Comparison of ENCODE assay signal across 22 cellular contexts in genomic region chr15:66891776-66892175, GRCh38.
A peak's percentile ranks its signal among the peaks of the same experiment; 100 is the strongest.
DNase-seq lines count a peak whose midpoint lies in the region; ATAC-seq and TF ChIP-seq lines count a peak whose summit lies in the region.
"Had no signal": no experiment of that assay in that cellular context is flagged by ENCODE, and none has a peak within 500 bp of the region (broad histone marks: within the 10 kb centered on the region; RNA-seq: fewer than 3 reads in every experiment).

No MANE protein-coding gene starts in this region.

- H3K9me2 ChIP-seq in SK-N-SH = no peaks in the 10 kb centered on the region

- H3K27me3 Mint-ChIP-seq in activated CD4-positive, alpha-beta memory T cell treated with anti-CD3 and anti-CD28 coated beads for 36 hours = peaks cover 10% of the 10 kb centered on the region

- H3K27ac ChIP-seq in left ventricle myocardium inferior (replicated peaks) = peak overlapping the region; percentile 9
- H3K27ac ChIP-seq in SK-N-SH (ENCODE audit: low read depth in 2 of 2, low read length in 1 of 2) = no peak overlapping the region
- no peak overlapping the region for H3K27ac ChIP-seq in testis
- H3K27ac ChIP-seq: BLaER1, GM23248, HL-60 had no signal

- TF ChIP-seq EP300 in SK-N-SH (IDR thresholded peaks at IDR 0.05; ENCODE audit: borderline replicate concordance in 1 of 2, low read depth in 1 of 2, low read length in 1 of 2) = peak in 1 of 2 experiments; percentile 45; a peak in 1 of 4 replicates

- H4K20me1 ChIP-seq in SK-N-SH (ENCODE audit: insufficient read depth) = no peaks in the 10 kb centered on the region
- H4K20me1 ChIP-seq: BLaER1 had no signal

- no peaks in the 10 kb centered on the region for H3K79me2 ChIP-seq in SK-N-SH (ENCODE audit: insufficient read depth)

- H2AFZ ChIP-seq in SK-N-SH (ENCODE audit: low read depth) = no peak overlapping the region
- H2AFZ ChIP-seq: GM23248 had no signal

- H3K4me1 Mint-ChIP-seq in activated CD4-positive, alpha-beta memory T cell treated with anti-CD3 and anti-CD28 coated beads for 36 hours (ENCODE audit: low read depth) = peaks cover 4% of the 10 kb centered on the region

- peaks cover 33% of the 10 kb centered on the region for H3K4me1 ChIP-seq in left ventricle myocardium inferior
- H3K4me1 ChIP-seq in SK-N-SH (ENCODE audit: control insufficient read depth in 1 of 2, insufficient read depth in 2 of 2, low read depth in 1 of 2, low read length in 1 of 2) = peaks cover 4 to 7% of the 10 kb centered on the region in 2 experiments; a peak in 2 of 4 replicates
- no peaks in the 10 kb centered on the region for H3K4me1 ChIP-seq in testis
- H3K4me1 ChIP-seq: BLaER1, HAP-1 had no signal

- TF ChIP-seq CTCF in left ventricle myocardium inferior (IDR thresholded peaks at IDR 0.05; ENCODE audit: borderline replicate concordance) (no peak), SK-N-SH (IDR thresholded peaks at IDR 0.05) (no peak), fibroblast of the aortic adventitia (IDR thresholded peaks at IDR 0.05; ENCODE audit: insufficient read depth, low read length) (no peak), testis (IDR thresholded peaks at IDR 0.05) (no peak)

- intact Hi-C loops in left ventricle myocardium inferior (cut with micrococcal nuclease) = no loop called here
- intact Hi-C loops in left cardiac atrium (cut with DNase I) = no loop called here
- intact Hi-C loops in testis (cut with DNase I; ENCODE audit: low total_unique reads) = no loop called here
- intact Hi-C loops in activated CD4-positive, alpha-beta memory T cell treated with anti-CD3 and anti-CD28 coated beads for 36 hours (cut with micrococcal nuclease) = no loop called here

- CTCF ChIA-PET in SK-N-SH (lab: Yijun Ruan, JAX) = no interaction called here
- CTCF ChIA-PET in activated CD4-positive, alpha-beta memory T cell treated with anti-CD3 and anti-CD28 coated beads for 36 hours (lab: Charles Lee) = interaction anchor here (1.5 kb wide), 1 partner anchor 11 kb away, joined by 9 read pairs; no protein-coding TSS in a partner anchor

- H3K27ac Mint-ChIP-seq in activated CD4-positive, alpha-beta memory T cell treated with anti-CD3 and anti-CD28 coated beads for 36 hours = no peak overlapping the region
- H3K27ac Mint-ChIP-seq: CD8-positive, alpha-beta T cell; IgD-negative memory B cell had no signal

- DNase-seq in left ventricle myocardium inferior (no peak), left cardiac atrium (no peak), SK-N-SH (no peak), fibroblast of the aortic adventitia (ENCODE audit: low read depth) (peak; percentile 63), testis (peak; percentile 10), SKM-1 treated with dmso at 0.1 percent for 144 hours (lab: John Stamatoyannopoulos, UW; ENCODE audit: unreplicated experiment) (no peak)
- no peak for DNase-seq in activated CD4-positive, alpha-beta memory T cell treated with anti-CD3 and anti-CD28 coated beads for 36 hours
- DNase-seq: DMS79 treated with DMSO at 0.1 percent for 48 hours, Kasumi-1, MM.1S, NCI-H1092 treated with DMSO at 0.1 percent for 48 hours, NCI-H1694, NCI-H2081 treated with DMSO at 0.1 percent for 48 hours, NCI-H446 treated with DMSO at 0.1 percent for 48 hours, Right ventricle myocardium superior had no signal

- H3F3A ChIP-seq in SK-N-SH (replicated peaks; ENCODE audit: insufficient read depth) = no peaks in the 10 kb centered on the region

- ATAC-seq in left cardiac atrium (no peak), GM18520 (IDR thresholded peaks at IDR 0.05; ENCODE audit: unreplicated experiment) (no peak)
- ATAC-seq: CD8-positive, alpha-beta T cell had no signal

- POLR2A ChIA-PET in SK-N-SH (lab: Yijun Ruan, JAX) = no interaction called here
- POLR2A ChIA-PET in activated CD4-positive, alpha-beta memory T cell treated with anti-CD3 and anti-CD28 coated beads for 36 hours (lab: Charles Lee) = no interaction called here

- TF ChIP-seq RAD21 in SK-N-SH (IDR thresholded peaks at IDR 0.05; ENCODE audit: low read length) = no peak

- peaks cover 13% of the 10 kb centered on the region for H3K9me3 Mint-ChIP-seq in activated CD4-positive, alpha-beta memory T cell treated with anti-CD3 and anti-CD28 coated beads for 36 hours

- peaks cover 2% of the 10 kb centered on the region for H3K36me3 Mint-ChIP-seq in activated CD4-positive, alpha-beta memory T cell treated with anti-CD3 and anti-CD28 coated beads for 36 hours
- H3K36me3 Mint-ChIP-seq: CD8-positive, alpha-beta T cell; IgD-negative memory B cell had no signal

- no peak for TF ChIP-seq POLR2A in testis (IDR thresholded peaks at IDR 0.05)

- H3K4me3 ChIP-seq in left ventricle myocardium inferior (no peak overlapping the region), SK-N-SH (ENCODE audit: low read depth in 2 of 2, low read length in 1 of 2) (no peak overlapping the region), fibroblast of the aortic adventitia (ENCODE audit: low read depth, low read length) (no peak overlapping the region), testis (no peak overlapping the region)
- H3K4me3 ChIP-seq: BLaER1, GM23248, HAP-1 had no signal

- no peak overlapping the region for H3K4me2 ChIP-seq in SK-N-SH
- H3K4me2 ChIP-seq: BLaER1 had no signal

- H3K27me3 ChIP-seq in left ventricle myocardium inferior (ENCODE audit: low read depth) (no peaks in the 10 kb centered on the region), SK-N-SH (ENCODE audit: insufficient read depth) (no peaks in the 10 kb centered on the region), testis (no peaks in the 10 kb centered on the region)
- H3K27me3 ChIP-seq: BLaER1 had no signal

- 51% methylated on average over 2 of the region's 2 CpGs for WGBS in SK-N-SH (ENCODE audit: low lambda C conversion rate)
- WGBS in testis, 2 donors = 51 to 57% methylated on average over 2 of the region's 2 CpGs

- H3K4me3 Mint-ChIP-seq in activated CD4-positive, alpha-beta memory T cell treated with anti-CD3 and anti-CD28 coated beads for 36 hours = no peak overlapping the region
- H3K4me3 Mint-ChIP-seq: CD8-positive, alpha-beta T cell; IgD-negative memory B cell had no signal

- no peak overlapping the region for H3K9ac ChIP-seq in SK-N-SH
- H3K9ac ChIP-seq: BLaER1, GM23248 had no signal

- H3K36me3 ChIP-seq in left ventricle myocardium inferior (no peaks in the 10 kb centered on the region), SK-N-SH (replicated peaks in 1 of 2; ENCODE audit: control insufficient read depth in 1 of 2, insufficient read depth in 2 of 2, low read length in 1 of 2) (peaks cover 0 to 7% of the 10 kb centered on the region in 2 experiments), testis (ENCODE audit: low read depth, missing control alignments) (no peaks in the 10 kb centered on the region)
- H3K36me3 ChIP-seq: BLaER1, HAP-1 had no signal

- H3K9me3 ChIP-seq in left ventricle myocardium inferior (replicated peaks) = peaks cover 17% of the 10 kb centered on the region
- H3K9me3 ChIP-seq in SK-N-SH = no peaks in the 10 kb centered on the region; the same call in 1 of the 2 replicates
- H3K9me3 ChIP-seq in testis = no peaks in the 10 kb centered on the region
- H3K9me3 ChIP-seq: HAP-1 had no signal

TF ChIP-seq in SK-N-SH, 30 proteins besides CTCF, POLR2A, EP300 and RAD21:
- TF ChIP-seq NRF1 (IDR thresholded peaks at IDR 0.05; ENCODE audit: low read depth, low read length) (no peak), GATA2 (CRISPR knock-in tag; IDR thresholded peaks at IDR 0.05) (peak; percentile 46; the same call in 1 of the 2 replicates), FOXM1 (IDR thresholded peaks at IDR 0.05; ENCODE audit: low read depth) (no peak)

Comparison
In these comparisons a context has a peak if more than half of its experiments do, and no peak if none do; other contexts are left out.
1. DNase-seq: peak in fibroblast of the aortic adventitia (single experiment) and testis (single experiment); none in left ventricle myocardium inferior (single experiment), left cardiac atrium (single experiment), SK-N-SH (single experiment), activated CD4-positive, alpha-beta memory T cell treated with anti-CD3 and anti-CD28 coated beads for 36 hours (single experiment) and SKM-1 treated with dmso at 0.1 percent for 144 hours (single experiment).